Comparison of ENCODE assay signal across 11 cellular contexts in the genomic region with DNA sequence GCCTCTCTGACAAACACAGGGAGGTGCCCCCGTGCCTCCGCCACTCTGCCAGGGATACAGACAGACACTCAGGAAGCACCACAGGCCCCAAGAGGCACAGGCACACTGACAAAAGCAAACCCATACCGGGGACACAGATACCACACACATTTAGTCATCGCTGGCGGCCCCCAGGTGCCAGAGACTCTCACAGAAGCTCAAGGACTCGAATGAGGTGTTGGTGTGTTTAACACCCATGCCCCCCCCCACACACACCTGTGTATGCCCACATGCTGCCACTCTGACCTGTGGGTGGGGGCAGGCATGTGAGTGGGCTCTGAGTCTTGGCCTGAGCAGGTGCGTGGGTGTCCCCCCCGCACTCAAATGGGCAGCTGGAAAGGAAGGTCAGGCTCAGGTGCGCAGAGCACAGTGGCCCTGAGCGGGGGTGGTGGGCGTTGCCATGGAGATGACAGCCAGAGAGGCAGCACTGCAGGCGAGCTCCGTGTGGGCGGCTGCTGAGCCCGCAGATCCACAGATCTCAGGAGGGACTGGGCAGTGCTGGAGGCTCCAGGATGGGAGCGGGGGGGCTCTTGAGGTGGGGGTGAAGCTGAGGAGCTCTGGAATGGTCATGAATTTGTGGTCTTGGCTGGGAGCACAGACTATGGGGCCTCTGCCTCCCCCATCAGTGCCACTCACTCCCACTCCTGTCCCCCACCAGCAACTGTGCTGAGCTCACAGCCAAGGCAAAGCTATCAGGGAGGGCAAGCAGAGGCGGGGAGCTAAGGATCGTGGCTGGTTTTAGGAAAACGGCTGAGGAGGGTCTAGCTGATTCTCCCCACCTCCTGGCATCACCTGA.
A peak's percentile ranks its signal among the peaks of the same experiment; 100 is the strongest.
DNase-seq lines count a peak whose midpoint lies in the region; ATAC-seq, FAIRE-seq and TF ChIP-seq lines count a peak whose summit lies in the region.
"Had no signal": no experiment of that assay in that cellular context is flagged by ENCODE, and none has a peak within 500 bp of the region (broad histone marks: within the 10 kb centered on the region; RNA-seq: fewer than 3 reads in every experiment).

No MANE protein-coding gene starts in this region.

- no peak for TF ChIP-seq CTCF in astrocyte (IDR thresholded peaks at IDR 0.05; ENCODE audit: insufficient read depth, low read depth, low read length)
- no peak for TF ChIP-seq CTCF in osteoblast (IDR thresholded peaks at IDR 0.05; ENCODE audit: extremely low read depth, low read depth, low read length)
- no peak for TF ChIP-seq CTCF in esophagus squamous epithelium (IDR thresholded peaks at IDR 0.05)

- TF ChIP-seq POLR2A in esophagus squamous epithelium (IDR thresholded peaks at IDR 0.05) = no peak

- no peak for FAIRE-seq in astrocyte (lab: Jason Lieb, UNC)

- H3K27ac ChIP-seq in astrocyte (ENCODE audit: low read depth, low read length) = no peak overlapping the region
- H3K27ac ChIP-seq in osteoblast (ENCODE audit: low read depth, low read length) = no peak overlapping the region
- H3K27ac ChIP-seq in esophagus squamous epithelium = peak overlapping the region in 2 of 4 donors; percentile 61 to 68
- H3K27ac ChIP-seq: HL-60, spleen had no signal

- H3K27me3 Mint-ChIP-seq in astrocyte (ENCODE audit: low read depth, unreplicated experiment) = peaks cover 13% of the 10 kb centered on the region

- peaks cover 52% of the 10 kb centered on the region for H3K4me1 Mint-ChIP-seq in astrocyte (ENCODE audit: low read depth, unreplicated experiment)

- H3K9me3 Mint-ChIP-seq in astrocyte (ENCODE audit: unreplicated experiment) = no peaks in the 10 kb centered on the region

- peaks cover 3% of the 10 kb centered on the region for H3K27me3 ChIP-seq in astrocyte (ENCODE audit: insufficient read depth, low read length)
- no peaks in the 10 kb centered on the region for H3K27me3 ChIP-seq in osteoblast (ENCODE audit: insufficient read depth, low read length)
- H3K27me3 ChIP-seq in esophagus squamous epithelium = no peaks in the 10 kb centered on the region

- H3K9me3 ChIP-seq in astrocyte (ENCODE audit: insufficient read depth, low read depth, low read length) (no peaks in the 10 kb centered on the region), osteoblast (ENCODE audit: low read depth, low read length) (no peaks in the 10 kb centered on the region), esophagus squamous epithelium (no peaks in the 10 kb centered on the region)
- H3K9me3 ChIP-seq: spleen had no signal

- H2AFZ ChIP-seq in astrocyte (ENCODE audit: low read depth, low read length) (no peak overlapping the region), osteoblast (ENCODE audit: low read length) (peak overlapping the region; percentile 20)

- H3K4me2 ChIP-seq in astrocyte (ENCODE audit: low read length) = peak overlapping the region; percentile 70
- peak overlapping the region; percentile 64 for H3K4me2 ChIP-seq in osteoblast (ENCODE audit: insufficient read depth, low read length)

- intact Hi-C loops in esophagus squamous epithelium (cut with DNase I) = no loop called here

- no peak for ATAC-seq in GM21367 (IDR thresholded peaks at IDR 0.05; ENCODE audit: unreplicated experiment)

- peak; percentile 12 for DNase-seq in NCI-H2029 (lab: John Stamatoyannopoulos, UW)
- no peak for DNase-seq in NCI-H2029 treated with DMSO at 0.1 percent for 48 hours (lab: John Stamatoyannopoulos, UW)
- DNase-seq in NCI-H1417 (lab: John Stamatoyannopoulos, UW) = peak; percentile 87 to 93 (median 87)
- peak; percentile 36 for DNase-seq in astrocyte (ENCODE audit: low read depth)
- peak; percentile 92 for DNase-seq in osteoblast (ENCODE audit: insufficient read length, low spot score, missing footprints)
- no peak for DNase-seq in esophagus squamous epithelium (lab: John Stamatoyannopoulos, UW)
- no peak for DNase-seq in GM19238 (ENCODE audit: insufficient read length, low spot score)
- DNase-seq: SIG-M5 had no signal

- H3K27ac Mint-ChIP-seq in astrocyte (ENCODE audit: unreplicated experiment) = peak overlapping the region; percentile 18

- H3K4me3 Mint-ChIP-seq in astrocyte (ENCODE audit: unreplicated experiment) = peak overlapping the region; percentile 54

- H3K36me3 ChIP-seq in astrocyte (ENCODE audit: insufficient read depth, low read length) = no peaks in the 10 kb centered on the region
- H3K36me3 ChIP-seq in osteoblast (ENCODE audit: insufficient read depth, low read length) = no peaks in the 10 kb centered on the region
- no peaks in the 10 kb centered on the region for H3K36me3 ChIP-seq in esophagus squamous epithelium
- H3K36me3 ChIP-seq: spleen had no signal

- 17 to 36% methylated on average over 1 to 4 of the region's 19 CpGs for WGBS in esophagus squamous epithelium, 2 donors

- H3K9ac ChIP-seq in astrocyte (ENCODE audit: low read length) = no peak overlapping the region

- H3K4me3 ChIP-seq in astrocyte (ENCODE audit: insufficient read depth, low read depth, low read length) = no peak overlapping the region
- H3K4me3 ChIP-seq in osteoblast (ENCODE audit: insufficient read depth, low read length) = no peak overlapping the region
- H3K4me3 ChIP-seq in esophagus squamous epithelium = no peak overlapping the region
- H3K4me3 ChIP-seq: spleen had no signal

- H3K4me1 ChIP-seq in astrocyte (ENCODE audit: insufficient read depth, low read length) (peaks cover 33% of the 10 kb centered on the region), osteoblast (ENCODE audit: insufficient read depth, low read length) (peaks cover 37% of the 10 kb centered on the region), esophagus squamous epithelium (peaks cover 30 to 93% (median 53%) of the 10 kb centered on the region in 3 donors)

- peaks cover 3% of the 10 kb centered on the region for H3K36me3 Mint-ChIP-seq in astrocyte (ENCODE audit: low read depth, unreplicated experiment)

- H3K79me2 ChIP-seq in astrocyte (ENCODE audit: insufficient read depth, low read length) (no peaks in the 10 kb centered on the region), osteoblast (ENCODE audit: insufficient read depth, low read length) (no peaks in the 10 kb centered on the region)

- no peaks in the 10 kb centered on the region for H4K20me1 ChIP-seq in astrocyte (ENCODE audit: insufficient read depth, low read length)
- no peaks in the 10 kb centered on the region for H4K20me1 ChIP-seq in osteoblast (ENCODE audit: insufficient read depth, low read length)

Comparison
In these comparisons a context has a peak if more than half of its experiments do, and no peak if none do; other contexts are left out.
1. DNase-seq: peak in NCI-H2029 (single experiment), NCI-H1417 (3 of 3), astrocyte (single experiment) and osteoblast (single experiment); none in NCI-H2029 treated with DMSO at 0.1 percent for 48 hours (single experiment), esophagus squamous epithelium (single experiment) and GM19238 (single experiment).